Comparison of ENCODE assay signal across 2 cellular contexts in the genomic region with DNA sequence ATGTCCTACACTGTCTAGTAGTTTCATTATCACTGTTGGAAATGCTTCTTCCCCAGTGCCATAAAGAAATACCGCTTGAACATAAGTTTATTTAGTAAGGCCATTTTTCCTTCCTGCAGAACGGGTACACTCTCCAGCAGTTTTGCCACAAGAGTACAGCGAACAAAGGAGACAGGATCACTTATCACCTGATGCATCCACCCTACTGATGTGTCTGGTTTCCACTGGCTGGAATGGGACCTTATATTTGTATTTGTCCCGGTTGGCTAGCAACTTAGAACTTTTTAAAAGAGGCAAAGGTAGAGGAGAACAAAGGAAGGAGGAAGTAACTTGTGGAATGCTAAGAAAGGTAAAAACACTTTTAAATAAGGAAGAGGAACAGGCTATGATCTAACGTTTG. TPM values are rescaled to one million over a fixed set of nuclear protein-coding genes. Genes with fewer than 3 reads are reported as not detected.
"Had no signal": no experiment of that assay in that cellular context is flagged by ENCODE, and none has a peak within 500 bp of the region (broad histone marks: within the 10 kb centered on the region; RNA-seq: fewer than 3 reads in every experiment).

No MANE protein-coding gene starts in this region.

RNA-seq across cellular contexts. Expression of a gene that starts 46.1 kb away (rescaled TPM):
- total RNA-seq: activated CD4-positive, alpha-beta memory T cell treated with anti-CD3 and anti-CD28 coated beads, Interleukin-2, amount 10 ng/mL, durations not matched to agents 7 days and 5 days; activated CD8-positive, alpha-beta memory T cell treated with anti-CD3 and anti-CD28 coated beads, Interleukin-2, amount 10 ng/mL, durations not matched to agents 7 days and 5 days had no signal
